In the genomic region with DNA sequence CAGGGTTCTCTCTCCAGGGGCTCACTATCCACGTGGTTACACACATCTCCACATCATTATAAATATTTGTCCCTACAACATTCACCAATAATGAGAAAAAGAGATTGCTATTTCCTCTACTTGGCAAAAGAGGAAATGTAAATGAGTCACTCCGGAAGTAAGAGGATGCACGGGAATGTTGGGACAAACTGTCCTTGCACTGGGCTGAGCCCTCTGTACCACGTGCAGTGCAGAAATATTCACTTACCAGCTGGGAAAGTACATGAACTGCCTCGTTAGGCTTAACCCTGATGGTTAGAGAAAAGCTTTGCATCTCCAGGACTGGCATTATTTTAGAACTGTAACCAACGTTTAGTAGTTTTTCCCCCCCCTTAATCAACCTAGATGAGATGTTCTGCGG, we compare ENCODE assay signal across 1 cellular context.
TF ChIP-seq lines count a peak whose summit lies in the region.

No MANE protein-coding gene starts in this region.

TF ChIP-seq in SK-N-SH, 30 proteins besides CTCF, POLR2A, EP300 and RAD21 (continued from another document):
- TF ChIP-seq EZH2phosphoT487 (IDR thresholded peaks at IDR 0.05; ENCODE audit: borderline replicate concordance, low read depth) = no peak
- TF ChIP-seq FOXM1 (IDR thresholded peaks at IDR 0.05; ENCODE audit: low read depth) = no peak
- 0 out of 2 replicates have a peak, but pooled peaks have one; percentile 15 for TF ChIP-seq MAX (IDR thresholded peaks at IDR 0.05; ENCODE audit: low read depth)
- no peak for TF ChIP-seq MXI1 (IDR thresholded peaks at IDR 0.05; ENCODE audit: low read depth, low read length)
- TF ChIP-seq TAF1 (IDR thresholded peaks at IDR 0.05; ENCODE audit: borderline replicate concordance, low read depth, low read length) = no peak
- TF ChIP-seq TCF12 (IDR thresholded peaks at IDR 0.05) = no peak
